ENCODE assay signal across 16 cellular contexts in genomic region chr2:26615336-26616031, GRCh38. TPM values are rescaled to one million over a fixed set of nuclear protein-coding genes. Genes with fewer than 3 reads are reported as not detected.
A peak's percentile ranks its signal among the peaks of the same experiment; 100 is the strongest.
DNase-seq lines count a peak whose midpoint lies in the region; ATAC-seq, FAIRE-seq and TF ChIP-seq lines count a peak whose summit lies in the region.
"Had no signal": no experiment of that assay in that cellular context is flagged by ENCODE, and none has a peak within 500 bp of the region (broad histone marks: within the 10 kb centered on the region; RNA-seq: fewer than 3 reads in every experiment).

No MANE protein-coding gene starts in this region.

- no peak overlapping the region for H3K9ac ChIP-seq in PC-3 (ENCODE audit: low read length)

- no peaks in the 10 kb centered on the region for H3K36me3 ChIP-seq in PC-3 (ENCODE audit: low read depth, low read length)
- no peaks in the 10 kb centered on the region for H3K36me3 ChIP-seq in body of pancreas (replicated peaks in 1 of 2; ENCODE audit: insufficient read depth in 1 of 2, low read depth in 2 of 2)
- H3K36me3 ChIP-seq in small intestine (ENCODE audit: control insufficient read depth in 2 of 2, insufficient read depth in 2 of 2, low read length in 2 of 2), result no peaks in the 10 kb centered on the region
- H3K36me3 ChIP-seq: spleen had no signal

- CTCF ChIA-PET in A549 (lab: Yijun Ruan, JAX), result interaction anchor here (0.7 to 18.4 kb wide), 26 partner anchors 10 to 470 kb away, joined by 3 to 736 read pairs (median 4); partner anchors contain the start of genes CIB4 and KCNK3
- CTCF ChIA-PET in PC-3 (lab: Charles Lee), result interaction anchor here (1.2 kb wide), 1 partner anchor 131 kb away, joined by 4 read pairs; no protein-coding TSS in a partner anchor

- peak; percentile 47 for TF ChIP-seq CTCF in A549 (IDR thresholded peaks at IDR 0.05)
- TF ChIP-seq CTCF in GM12875 (IDR thresholded peaks at IDR 0.05; ENCODE audit: borderline replicate concordance, insufficient read depth, low read depth, low read length), result 0 out of 2 replicates have a peak, but pooled peaks have one; percentile 14
- TF ChIP-seq CTCF in PC-3 (conservative IDR thresholded peaks at IDR 0.05; ENCODE audit: low read depth, low read length), result peak; percentile 58
- peak in 1 of 7 experiments; percentile 3 for TF ChIP-seq CTCF in body of pancreas (IDR thresholded peaks at IDR 0.05)
- no peak for TF ChIP-seq CTCF in GM20000 (IDR thresholded peaks at IDR 0.05; ENCODE audit: extremely low read depth, missing control alignments)

- no peak overlapping the region for H2AFZ ChIP-seq in PC-3 (ENCODE audit: low read length)

- BruUV-seq in PC-3 (replicated peaks; lab: Mats Ljungman, UMichigan), result no TSS peak

- TF ChIP-seq EP300 in A549 (IDR thresholded peaks at IDR 0.05), result no peak

- no peaks in the 10 kb centered on the region for H4K20me1 ChIP-seq in PC-3 (ENCODE audit: low read length)

- H3K4me3 ChIP-seq in A549, result no peak overlapping the region
- no peak overlapping the region for H3K4me3 ChIP-seq in GM12875 (ENCODE audit: low read depth, low read length)
- no peak overlapping the region for H3K4me3 ChIP-seq in PC-3 (ENCODE audit: low read length)
- no peak overlapping the region for H3K4me3 ChIP-seq in body of pancreas
- no peak overlapping the region for H3K4me3 ChIP-seq in small intestine (ENCODE audit: low read depth in 1 of 2, low read length in 2 of 2)
- H3K4me3 ChIP-seq: spleen had no signal

- TF ChIP-seq RAD21 in A549 (conservative IDR thresholded peaks at IDR 0.05 in 1 of 2, IDR thresholded peaks at IDR 0.05 in 1 of 2), result peak; percentile 62 to 67

- H3K27me3 ChIP-seq in PC-3 (ENCODE audit: low read length), result no peaks in the 10 kb centered on the region; the same call in 1 of the 2 replicates
- no peaks in the 10 kb centered on the region for H3K27me3 ChIP-seq in body of pancreas
- no peaks in the 10 kb centered on the region for H3K27me3 ChIP-seq in small intestine (ENCODE audit: control insufficient read depth in 2 of 2, insufficient read depth in 2 of 2, low read length in 2 of 2)

- no peak overlapping the region for H3K4me2 ChIP-seq in A549
- H3K4me2 ChIP-seq in PC-3 (ENCODE audit: low read length), result no peak overlapping the region

- intact Hi-C loops in PC-3 (cut with micrococcal nuclease), result no loop called here
- intact Hi-C loops in body of pancreas (cut with DNase I), result loop anchor here (5.0 kb wide), 1 partner anchor 57 kb away; no protein-coding TSS in a partner anchor

- POLR2A ChIA-PET in A549 (lab: Yijun Ruan, JAX), result no interaction called here
- POLR2A ChIA-PET in PC-3 (lab: Charles Lee; ENCODE audit: unreplicated experiment), result no interaction called here

- peak in 1 of 2 experiments; percentile 60 for DNase-seq in A549 (ENCODE audit: low read depth in 1 of 2, low spot score in 1 of 2)
- peak; percentile 49 for DNase-seq in PC-3
- DNase-seq in iPS-NIHi7 (ENCODE audit: extremely low spot score), result peak; percentile 50
- no peak for DNase-seq in NCI-H1048 (lab: John Stamatoyannopoulos, UW)
- DNase-seq in body of pancreas, result no peak
- no peak for DNase-seq in small intestine
- no peak for DNase-seq in GM20000 (ENCODE audit: low spot score)
- DNase-seq: activated CD4-positive, alpha-beta T cell treated with anti-CD3 and anti-CD28 coated beads, Interleukin-2, amount 10 ng/mL, durations not matched to agents 7 days and 5 days; activated naive CD4-positive, alpha-beta T cell; kidney; SHP77 treated with DMSO at 0.1 percent for 48 hours had no signal

- H3K4me1 ChIP-seq in A549 (peaks cover 15% of the 10 kb centered on the region), PC-3 (ENCODE audit: insufficient read depth, low read length) (no peaks in the 10 kb centered on the region), body of pancreas (peaks cover 17% of the 10 kb centered on the region), small intestine (ENCODE audit: control insufficient read depth in 2 of 2, insufficient read depth in 1 of 2, low read depth in 1 of 2, low read length in 1 of 2) (peaks cover 8 to 10% of the 10 kb centered on the region in 2 donors)

- WGBS in A549 (ENCODE audit: missing lambda C conversion rate), result 56% methylated on average over 14 of the region's 15 CpGs
- WGBS in body of pancreas, 2 donors, result 69 to 80% methylated on average over 12 to 14 of the region's 15 CpGs
- 62 to 86% (median 69%) methylated on average over 15 of the region's 15 CpGs for WGBS in small intestine, 3 donors

- no peaks in the 10 kb centered on the region for H3K79me2 ChIP-seq in PC-3 (ENCODE audit: low read length)

- FAIRE-seq in A549 (lab: Jason Lieb, UNC) (no peak), small intestine (lab: Jason Lieb, UNC) (no peak)
- FAIRE-seq: kidney had no signal

- H3K27ac ChIP-seq in A549 (peak overlapping the region in 1 of 2 experiments; percentile 73; a peak in 3 of 6 replicates), PC-3 (ENCODE audit: low read length) (no peak overlapping the region), body of pancreas (no peak overlapping the region), small intestine (ENCODE audit: low read depth in 1 of 2, low read length in 1 of 2) (no peak overlapping the region)
- H3K27ac ChIP-seq: spleen had no signal

- H3K9me3 ChIP-seq in A549 (no peaks in the 10 kb centered on the region), PC-3 (ENCODE audit: low read length) (no peaks in the 10 kb centered on the region), body of pancreas (no peaks in the 10 kb centered on the region), small intestine (ENCODE audit: control insufficient read depth, low read depth) (no peaks in the 10 kb centered on the region)
- H3K9me3 ChIP-seq: spleen had no signal

- TF ChIP-seq POLR2A in A549 (IDR thresholded peaks at IDR 0.05; ENCODE audit: low read length) (no peak), body of pancreas (IDR thresholded peaks at IDR 0.05) (no peak)

- no peaks in the 10 kb centered on the region for H3K9me2 ChIP-seq in PC-3 (replicated peaks; ENCODE audit: low read length)

- ATAC-seq in A549, result peak in 1 of 2 experiments; percentile 78; a peak in 3 of 6 replicates
- ATAC-seq in PC-3, result peak; percentile 33; the same call in 1 of the 2 replicates
- no peak for ATAC-seq in body of pancreas

- H3F3A ChIP-seq in PC-3 (ENCODE audit: low read length, unreplicated experiment), result no peaks in the 10 kb centered on the region

TF ChIP-seq in A549, 52 proteins besides CTCF, POLR2A, EP300 and RAD21:
- TF ChIP-seq RARB (CRISPR knock-in tag; IDR thresholded peaks at IDR 0.05) (no peak), CBX8 (IDR thresholded peaks at IDR 0.05) (no peak), NPAS2 (CRISPR knock-in tag; IDR thresholded peaks at IDR 0.05; ENCODE audit: borderline replicate concordance) (no peak), ZFP36 (IDR thresholded peaks at IDR 0.05; ENCODE audit: borderline replicate concordance, partially characterized antibody) (no peak), SMC3 (IDR thresholded peaks at IDR 0.05) (peak; percentile 74), USF2 (IDR thresholded peaks at IDR 0.05) (no peak), HMGXB4 (CRISPR knock-in tag; IDR thresholded peaks at IDR 0.05; ENCODE audit: borderline replicate concordance) (no peak), E2F6 (IDR thresholded peaks at IDR 0.05; ENCODE audit: borderline replicate concordance, low read depth) (no peak)

RNA-seq across cellular contexts. Expression of gene CIB4, which starts 25.7 kb away (rescaled TPM):
- 1.0 and 2.7 TPM in 2 replicates for polyA plus RNA-seq in A549 (2011; rRNA removed)
- polyA plus RNA-seq in A549 (2012; cell fraction: cytosol; rRNA removed), result 0.29 TPM in 2 replicates
- polyA plus RNA-seq in A549 (2012; cell fraction: nucleus; rRNA removed), result 0.24 TPM in 1 of 2 replicates, not detected in the other
- 0.30 to 0.76 TPM in 2 of 3 replicates, not detected in the other for polyA plus RNA-seq in A549 (2017; fragmentation: RNase III; extraction: RNeasy Plus Mini Kit Qiagen cat#74134 plus additional on column Dnase treatment)
- polyA minus RNA-seq in A549 (2011; rRNA and poly(A)+ RNA removed), result 0.58 TPM in 1 of 2 replicates, not detected in the other
- not detected in 2 replicates for total RNA-seq in PC-3 (2014; rRNA removed)
- total RNA-seq in body of pancreas, result not detected
- polyA plus RNA-seq in small intestine, result not detected
- total RNA-seq: activated CD4-positive, alpha-beta T cell treated with anti-CD3 and anti-CD28 coated beads, Interleukin-2, amount 10 ng/mL, durations not matched to agents 7 days and 5 days; kidney; natural killer cell treated with Interleukin-12 subunit alpha and Interleukin-12 subunit beta and Interleukin-15 and Interleukin-18, amount 100 ng/mL, for 72 hours; spleen; urinary bladder had no signal
- polyA plus RNA-seq: BJ, spleen, urinary bladder had no signal

Comparison
In these comparisons a context has a peak if more than half of its experiments do, and no peak if none do; other contexts are left out.
1. DNase-seq: peak in PC-3 (single experiment) and iPS-NIHi7 (single experiment); none in NCI-H1048 (single experiment), body of pancreas (0 of 4), small intestine (single experiment) and GM20000 (single experiment).